12 cellular contexts compared by ENCODE assay signal in the genomic region with DNA sequence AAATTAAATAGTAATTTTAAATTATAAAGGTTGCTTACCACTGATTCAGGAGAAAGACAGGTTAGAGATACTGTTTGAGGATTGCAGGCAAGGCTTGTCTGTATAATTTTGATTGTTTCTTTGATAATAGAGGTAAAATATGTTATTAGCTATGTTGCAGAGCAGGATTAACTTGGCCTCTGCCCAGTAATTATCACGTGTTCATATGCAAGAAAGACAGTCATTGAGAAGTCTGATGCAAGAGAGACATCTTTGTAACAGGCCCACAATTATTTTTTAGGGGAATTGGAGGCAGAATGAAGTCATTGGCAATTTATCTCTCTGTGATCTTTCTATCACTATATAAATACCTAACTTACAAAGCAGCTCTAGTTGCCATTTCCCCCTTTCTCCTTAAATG. TPM values are rescaled to one million over a fixed set of nuclear protein-coding genes. Genes with fewer than 3 reads are reported as not detected.
A peak's percentile ranks its signal among the peaks of the same experiment; 100 is the strongest.
DNase-seq lines count a peak whose midpoint lies in the region; ATAC-seq, FAIRE-seq and TF ChIP-seq lines count a peak whose summit lies in the region.
"Had no signal": no experiment of that assay in that cellular context is flagged by ENCODE, and none has a peak within 500 bp of the region (broad histone marks: within the 10 kb centered on the region; RNA-seq: fewer than 3 reads in every experiment).

No MANE protein-coding gene starts in this region.

- H3K27ac ChIP-seq in IMR-90 (ENCODE audit: insufficient read depth, low read length) (no peak overlapping the region), K562 (ENCODE audit: extremely low read depth, low read depth, low read length) (no peak overlapping the region), iPS-20b (ENCODE audit: low read length) (peak overlapping the region; percentile 34)
- H3K27ac ChIP-seq: psoas muscle, upper lobe of right lung had no signal

- in situ Hi-C loops in IMR-90 (cut with MboI; ENCODE audit: low sequenced_read_pairs) (no loop called here), K562 (cut with MboI) (no loop called here)

- no TSS peak for BruUV-seq in IMR-90 (replicated peaks; lab: Mats Ljungman, UMichigan)
- BruUV-seq in K562 (replicated peaks; lab: Mats Ljungman, UMichigan) = no TSS peak

- POLR2A ChIA-PET in IMR-90 (lab: Charles Lee; ENCODE audit: unreplicated experiment) = no interaction called here
- POLR2A ChIA-PET in K562 (lab: Yijun Ruan, JAX) = interaction anchor here (1.2 kb wide), 1 partner anchor 12 kb away, joined by 3 read pairs; no protein-coding TSS in a partner anchor
- POLR2A ChIA-PET in activated CD8-positive, alpha-beta T cell treated with anti-CD3 and anti-CD28 coated beads, Interleukin-2, amount 10 ng/mL, durations not matched to agents 7 days and 5 days (lab: Charles Lee) = no interaction called here

- H4K20me1 ChIP-seq in IMR-90 (ENCODE audit: insufficient read depth, low read length) = no peaks in the 10 kb centered on the region; the same call in 1 of the 2 replicates
- H4K20me1 ChIP-seq in K562 (replicated peaks; ENCODE audit: control insufficient read depth, insufficient read depth, low read length) = no peaks in the 10 kb centered on the region

- H3K9ac ChIP-seq in IMR-90 (ENCODE audit: low read depth, low read length) (no peak overlapping the region), K562 (ENCODE audit: insufficient read depth in 1 of 2, low read depth in 2 of 2, low read length in 2 of 2) (no peak overlapping the region), iPS-20b (ENCODE audit: low read depth, low read length) (peak overlapping the region; percentile 45; the same call in 1 of the 2 replicates)

- H4K91ac ChIP-seq in IMR-90 (ENCODE audit: insufficient read depth, low read depth, low read length) = no peak overlapping the region

- DNase-seq in AG10803 (ENCODE audit: low read depth) (peak; percentile 67), IMR-90 (peak; percentile 55), K562 (ENCODE audit: extremely low read depth in 1 of 4, low spot score in 3 of 4) (no peak), HCEC 1CT (no peak)
- DNase-seq in T-helper 2 cell treated with Interferon-gamma antibody and Interleukin-4, amounts not matched to agents 5 μg/mL and 100 μg/mL, for 36 hours (ENCODE audit: low spot score) = no peak
- DNase-seq in activated CD8-positive, alpha-beta T cell treated with anti-CD3 and anti-CD28 coated beads, Interleukin-2, amount 10 ng/mL, durations not matched to agents 7 days and 5 days = no peak
- DNase-seq: activated naive CD8-positive, alpha-beta T cell treated with anti-CD3 and anti-CD28 coated beads, Interleukin-2, amount 50 U/mL, for 24 hours; NCI-H1694 treated with DMSO at 0.1 percent for 48 hours; psoas muscle; upper lobe of right lung had no signal

- H3K9me3 Mint-ChIP-seq in T-helper 2 cell treated with Interferon-gamma antibody and Interleukin-4, amounts not matched to agents 5 μg/mL and 100 μg/mL, for 36 hours = no peaks in the 10 kb centered on the region
- no peaks in the 10 kb centered on the region for H3K9me3 Mint-ChIP-seq in activated CD8-positive, alpha-beta T cell treated with anti-CD3 and anti-CD28 coated beads, Interleukin-2, amount 10 ng/mL, durations not matched to agents 7 days and 5 days (ENCODE audit: insufficient read depth)
- H3K9me3 Mint-ChIP-seq: activated naive CD8-positive, alpha-beta T cell treated with anti-CD3 and anti-CD28 coated beads, Interleukin-2, amount 50 U/mL, for 24 hours had no signal

- H3K79me1 ChIP-seq in IMR-90 (ENCODE audit: low read depth in 1 of 2, low read length in 2 of 2) = peaks cover 5 to 6% of the 10 kb centered on the region in 2 experiments; a peak in 3 of 4 replicates

- no peak for TF ChIP-seq RAD21 in IMR-90 (IDR thresholded peaks at IDR 0.05; ENCODE audit: low read length)
- TF ChIP-seq RAD21 in K562 (CRISPR knock-in tag; conservative IDR thresholded peaks at IDR 0.05 in 1 of 2, IDR thresholded peaks at IDR 0.05 in 1 of 2) = no peak

- H2BK20ac ChIP-seq in IMR-90 (ENCODE audit: low read depth, low read length) = no peak overlapping the region

- H3K14ac ChIP-seq in IMR-90 (replicated peaks; ENCODE audit: low read depth, low read length) = no peak overlapping the region; the same call in 1 of the 2 replicates

- WGBS in IMR-90 (ENCODE audit: extremely low coverage in 2 of 2, insufficient read length in 1 of 2), 2 experiments = no CpG with 5 or more reads among the region's 1 CpG
- 5% methylated on average over 1 of the region's 1 CpG for WGBS in K562 (ENCODE audit: insufficient coverage, low coverage, missing lambda C conversion rate)

- no peak overlapping the region for H2BK120ac ChIP-seq in IMR-90 (ENCODE audit: low read depth, low read length)

- no peak overlapping the region for H2AK5ac ChIP-seq in IMR-90 (ENCODE audit: low read depth, low read length)

- intact Hi-C loops in IMR-90 (cut with micrococcal nuclease) = no loop called here
- intact Hi-C loops in K562 (cut with micrococcal nuclease) = no loop called here

- H3K9me3 ChIP-seq in IMR-90 (ENCODE audit: control insufficient read depth, insufficient read depth, low read length) (no peaks in the 10 kb centered on the region), K562 (replicated peaks; ENCODE audit: control insufficient read depth, insufficient read depth, low read depth, low read length) (no peaks in the 10 kb centered on the region), iPS-20b (ENCODE audit: insufficient read depth, low read depth, low read length) (no peaks in the 10 kb centered on the region)
- H3K9me3 ChIP-seq: psoas muscle, upper lobe of right lung had no signal

- no peak overlapping the region for H2BK5ac ChIP-seq in IMR-90 (ENCODE audit: low read depth, low read length, poor library complexity, severe bottlenecking)

- no peak overlapping the region; the same call in 1 of the 2 replicates for H3K18ac ChIP-seq in IMR-90 (ENCODE audit: low read depth, low read length)

- H4K5ac ChIP-seq in IMR-90 (ENCODE audit: low read depth, low read length) = no peak overlapping the region

- peaks cover 5% of the 10 kb centered on the region for H3K4me1 ChIP-seq in IMR-90 (ENCODE audit: control insufficient read depth, insufficient read depth, low read length)
- H3K4me1 ChIP-seq in K562 (replicated peaks in 1 of 2; ENCODE audit: control insufficient read depth in 2 of 2, insufficient read depth in 2 of 2, low read length in 2 of 2) = no peaks in the 10 kb centered on the region
- H3K4me1 ChIP-seq in iPS-20b (ENCODE audit: insufficient read depth, low read length) = peaks cover 49% of the 10 kb centered on the region
- H3K4me1 ChIP-seq: psoas muscle had no signal

- H3K4me2 ChIP-seq in IMR-90 (ENCODE audit: low read depth, low read length) (no peak overlapping the region), K562 (ENCODE audit: insufficient read depth, low read length) (no peak overlapping the region)

- H3K9me1 ChIP-seq in IMR-90 (ENCODE audit: insufficient read depth, low read length) (no peaks in the 10 kb centered on the region), K562 (ENCODE audit: control insufficient read depth, insufficient read depth, low read length) (no peaks in the 10 kb centered on the region)

- no peak overlapping the region for H3K56ac ChIP-seq in IMR-90 (ENCODE audit: extremely low read depth, insufficient read depth, low read length)

- H3K4ac ChIP-seq in IMR-90 (ENCODE audit: low read depth, low read length) = no peak overlapping the region

- no peak overlapping the region for H3K4me3 ChIP-seq in AG10803 (ENCODE audit: low read length)
- no peak overlapping the region for H3K4me3 ChIP-seq in IMR-90 (ENCODE audit: insufficient read depth, low read depth, low read length)
- no peak overlapping the region for H3K4me3 ChIP-seq in K562
- H3K4me3 ChIP-seq in iPS-20b (ENCODE audit: low read length) = no peak overlapping the region
- H3K4me3 ChIP-seq: psoas muscle, upper lobe of right lung had no signal

- no peak for TF ChIP-seq EP300 in K562 (IDR thresholded peaks at IDR 0.05; ENCODE audit: low read length)

- H3K4me1 Mint-ChIP-seq in T-helper 2 cell treated with Interferon-gamma antibody and Interleukin-4, amounts not matched to agents 5 μg/mL and 100 μg/mL, for 36 hours (ENCODE audit: low read depth) = peaks cover 5% of the 10 kb centered on the region
- H3K4me1 Mint-ChIP-seq in activated CD8-positive, alpha-beta T cell treated with anti-CD3 and anti-CD28 coated beads, Interleukin-2, amount 10 ng/mL, durations not matched to agents 7 days and 5 days (ENCODE audit: low read depth) = peaks cover 9% of the 10 kb centered on the region

- H2AK9ac ChIP-seq in IMR-90 (replicated peaks; ENCODE audit: low read depth, low read length, poor library complexity) = no peak overlapping the region

- peaks cover 23% of the 10 kb centered on the region for H3K27me3 Mint-ChIP-seq in T-helper 2 cell treated with Interferon-gamma antibody and Interleukin-4, amounts not matched to agents 5 μg/mL and 100 μg/mL, for 36 hours (ENCODE audit: low read depth)
- peaks cover 7% of the 10 kb centered on the region for H3K27me3 Mint-ChIP-seq in activated CD8-positive, alpha-beta T cell treated with anti-CD3 and anti-CD28 coated beads, Interleukin-2, amount 10 ng/mL, durations not matched to agents 7 days and 5 days (ENCODE audit: low read depth)
- H3K27me3 Mint-ChIP-seq: activated naive CD8-positive, alpha-beta T cell treated with anti-CD3 and anti-CD28 coated beads, Interleukin-2, amount 50 U/mL, for 24 hours had no signal

- no peak overlapping the region for H4K8ac ChIP-seq in IMR-90 (ENCODE audit: low read depth in 2 of 2, low read length in 2 of 2)

- H3K4me3 Mint-ChIP-seq in T-helper 2 cell treated with Interferon-gamma antibody and Interleukin-4, amounts not matched to agents 5 μg/mL and 100 μg/mL, for 36 hours = no peak overlapping the region
- H3K4me3 Mint-ChIP-seq in activated CD8-positive, alpha-beta T cell treated with anti-CD3 and anti-CD28 coated beads, Interleukin-2, amount 10 ng/mL, durations not matched to agents 7 days and 5 days = no peak overlapping the region
- H3K4me3 Mint-ChIP-seq: activated naive CD8-positive, alpha-beta T cell treated with anti-CD3 and anti-CD28 coated beads, Interleukin-2, amount 50 U/mL, for 24 hours had no signal

- ATAC-seq in IMR-90 (ENCODE audit: low read depth) (no peak), K562 (no peak), HG03039 (IDR thresholded peaks at IDR 0.05; ENCODE audit: unreplicated experiment) (no peak)
- ATAC-seq in activated CD8-positive, alpha-beta T cell treated with anti-CD3 and anti-CD28 coated beads, Interleukin-2, amount 10 ng/mL, durations not matched to agents 7 days and 5 days = no peak
- ATAC-seq: activated naive CD8-positive, alpha-beta T cell treated with anti-CD3 and anti-CD28 coated beads, Interleukin-2, amount 50 U/mL, for 24 hours; psoas muscle; upper lobe of right lung had no signal

- no peak for FAIRE-seq in K562 (lab: Jason Lieb, UNC)

- H3K36me3 Mint-ChIP-seq in T-helper 2 cell treated with Interferon-gamma antibody and Interleukin-4, amounts not matched to agents 5 μg/mL and 100 μg/mL, for 36 hours (ENCODE audit: low read depth) = no peaks in the 10 kb centered on the region
- H3K36me3 Mint-ChIP-seq in activated CD8-positive, alpha-beta T cell treated with anti-CD3 and anti-CD28 coated beads, Interleukin-2, amount 10 ng/mL, durations not matched to agents 7 days and 5 days (ENCODE audit: low read depth) = peaks cover 2% of the 10 kb centered on the region

- CTCF ChIA-PET in IMR-90 (lab: Yijun Ruan, JAX) = no interaction called here
- CTCF ChIA-PET in K562 (lab: Yijun Ruan, JAX; ENCODE audit: low intra/inter-chr PET ratio) = no interaction called here
- CTCF ChIA-PET in activated CD8-positive, alpha-beta T cell treated with anti-CD3 and anti-CD28 coated beads, Interleukin-2, amount 10 ng/mL, durations not matched to agents 7 days and 5 days (lab: Charles Lee) = no interaction called here

- no peaks in the 10 kb centered on the region for H3K36me3 ChIP-seq in IMR-90 (ENCODE audit: control insufficient read depth, insufficient read depth, low read length)
- no peaks in the 10 kb centered on the region for H3K36me3 ChIP-seq in K562 (ENCODE audit: control insufficient read depth, insufficient read depth, low read length)
- no peaks in the 10 kb centered on the region for H3K36me3 ChIP-seq in iPS-20b (ENCODE audit: insufficient read depth, low read depth, low read length)
- H3K36me3 ChIP-seq: upper lobe of right lung had no signal

- no peak for TF ChIP-seq CTCF in AG10803 (conservative IDR thresholded peaks at IDR 0.05; ENCODE audit: low read length)
- no peak for TF ChIP-seq CTCF in IMR-90 (conservative IDR thresholded peaks at IDR 0.05; ENCODE audit: low read depth, low read length)
- no peak for TF ChIP-seq CTCF in K562 (IDR thresholded peaks at IDR 0.05 in 2 of 3, conservative IDR thresholded peaks at IDR 0.05 in 1 of 3; ENCODE audit: insufficient read depth in 2 of 3, low read depth in 1 of 3, low read length in 3 of 3)

- H3K27me3 ChIP-seq in IMR-90 (ENCODE audit: control insufficient read depth, insufficient read depth, low read length) (no peaks in the 10 kb centered on the region), K562 (ENCODE audit: control insufficient read depth in 2 of 2, insufficient read depth in 2 of 2, low read length in 2 of 2) (peaks cover 0 to 4% of the 10 kb centered on the region in 2 experiments; a peak in 1 of 5 replicates), iPS-20b (ENCODE audit: insufficient read depth, low read length) (no peaks in the 10 kb centered on the region)
- H3K27me3 ChIP-seq: upper lobe of right lung had no signal

- H3K79me2 ChIP-seq in K562 (ENCODE audit: control insufficient read depth, insufficient read depth, low read length) = no peaks in the 10 kb centered on the region

- H2AFZ ChIP-seq in IMR-90 (replicated peaks; ENCODE audit: low read length, poor library complexity) (no peak overlapping the region), K562 (ENCODE audit: low read depth, low read length) (no peak overlapping the region)

- TF ChIP-seq POLR2A in IMR-90 (IDR thresholded peaks at IDR 0.05; ENCODE audit: low read depth, low read length) = no peak
- TF ChIP-seq POLR2A in K562 (conservative IDR thresholded peaks at IDR 0.05) = no peak

- H2BK15ac ChIP-seq in IMR-90 (ENCODE audit: low read depth, low read length) = no peak overlapping the region

- H3K23ac ChIP-seq in IMR-90 (ENCODE audit: low read depth, low read length) = no peak overlapping the region

- H3K27ac Mint-ChIP-seq in T-helper 2 cell treated with Interferon-gamma antibody and Interleukin-4, amounts not matched to agents 5 μg/mL and 100 μg/mL, for 36 hours = no peak overlapping the region
- no peak overlapping the region for H3K27ac Mint-ChIP-seq in activated CD8-positive, alpha-beta T cell treated with anti-CD3 and anti-CD28 coated beads, Interleukin-2, amount 10 ng/mL, durations not matched to agents 7 days and 5 days
- H3K27ac Mint-ChIP-seq: activated naive CD8-positive, alpha-beta T cell treated with anti-CD3 and anti-CD28 coated beads, Interleukin-2, amount 50 U/mL, for 24 hours had no signal

- dilution Hi-C loops in IMR-90 (cut with HindIII; ENCODE audit: low sequenced_read_pairs, unreplicated experiment) = no loop called here

RNA-seq across cellular contexts. Expression of a gene that starts 46.0 kb away (rescaled TPM):
- total RNA-seq in IMR-90 (2012; rRNA removed) (19.4 and 21.7 TPM in 2 replicates), K562 (2014; rRNA removed) (0.59 and 0.86 TPM in 2 replicates), K562 (2014; rRNA removed; fragmentation: Illumina TruSeq; extraction: Trizol) (0.40 and 0.51 TPM in 2 replicates), K562 (2015; rRNA removed; fragmentation: Illumina TruSeq; extraction: Trizol) (0.29 and 0.34 TPM in 2 replicates), K562 (2021) (0.44 and 0.83 TPM in 2 replicates)
- polyA plus RNA-seq in IMR-90 (2012; rRNA removed) (3.9 and 5.2 TPM in 2 replicates), K562 (2011; rRNA removed) (0.11 and 0.35 TPM in 2 replicates), K562 (2014; fragmentation: Illumina TruSeq; extraction: Trizol) (0.22 and 0.30 TPM in 2 replicates), K562 (2014; fragmentation: Nextera tagmentation; extraction: Ambion mirVana) (under 1 TPM; 0.11 to 0.17 TPM), K562 (2014; rRNA removed) (0.24 and 0.25 TPM in 2 replicates)
- polyA plus RNA-seq in IMR-90 (2012; cell fraction: cytosol; rRNA removed) = 1.4 and 2.1 TPM in 2 replicates
- polyA plus RNA-seq in IMR-90 (2012; cell fraction: nucleus; rRNA removed; ENCODE audit: low replicate concordance) = 0.44 and 2.7 TPM in 2 replicates
- 0.58 and 0.62 TPM in 2 replicates for total RNA-seq in K562 (2011; cell fraction: chromatin; rRNA removed; ENCODE audit: low replicate concordance)
- total RNA-seq in K562 (2011; cell fraction: nucleolus; rRNA removed) = 0.17 and 0.79 TPM in 2 replicates
- 0.51 and 1.1 TPM in 2 replicates for total RNA-seq in K562 (2011; cell fraction: nucleoplasm; rRNA removed)
- polyA plus RNA-seq in K562 (2011; cell fraction: cytosol; rRNA removed) = 0.19 and 0.27 TPM in 2 replicates
- polyA plus RNA-seq in K562 (2011; cell fraction: nucleus; rRNA removed) = 0.11 and 0.18 TPM in 2 replicates
- 0.40 and 0.64 TPM in 2 replicates for polyA plus RNA-seq in K562 (2012)
- polyA minus RNA-seq in K562 (2011; rRNA and poly(A)+ RNA removed) = 0.36 and 1.3 TPM in 2 replicates
- polyA minus RNA-seq in K562 (2011; cell fraction: cytosol; rRNA and poly(A)+ RNA removed) = 0.10 and 1.2 TPM in 2 replicates
- 0.13 TPM in 1 of 2 replicates, not detected in the other for polyA minus RNA-seq in K562 (2011; cell fraction: nucleus; rRNA and poly(A)+ RNA removed)
- 10 to 100 TPM; 14.1 to 14.3 TPM for total RNA-seq in activated CD8-positive, alpha-beta T cell treated with anti-CD3 and anti-CD28 coated beads, Interleukin-2, amount 10 ng/mL, durations not matched to agents 7 days and 5 days

Comparison
In these comparisons a context has a peak if more than half of its experiments do, and no peak if none do; other contexts are left out.
1. DNase-seq: peak in AG10803 (single experiment) and IMR-90 (single experiment); none in K562 (0 of 4), HCEC 1CT (single experiment), T-helper 2 cell treated with Interferon-gamma antibody and Interleukin-4, amounts not matched to agents 5 μg/mL and 100 μg/mL, for 36 hours (single experiment) and activated CD8-positive, alpha-beta T cell treated with anti-CD3 and anti-CD28 coated beads, Interleukin-2, amount 10 ng/mL, durations not matched to agents 7 days and 5 days (single experiment).